In the genomic region with DNA sequence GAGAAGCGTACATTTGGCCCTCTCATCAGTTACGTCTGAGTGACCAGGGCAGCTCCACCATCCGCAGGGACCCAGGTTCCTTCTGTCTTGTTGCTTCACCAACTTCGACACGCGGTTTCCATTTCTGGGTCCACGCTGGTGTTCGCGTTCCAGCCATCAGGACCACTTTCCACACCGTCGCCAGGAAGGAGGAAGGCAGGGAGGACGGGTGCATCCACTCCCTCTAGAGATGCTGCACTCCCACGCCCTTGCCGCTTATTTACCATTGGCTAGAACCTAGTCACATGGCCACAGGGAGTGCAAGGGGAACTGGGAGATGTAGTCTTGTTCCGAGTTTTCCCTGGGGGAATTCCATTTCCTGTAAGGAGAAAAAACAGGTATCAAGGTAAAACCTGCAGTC, we compare ENCODE assay signal across 1 cellular context.
TF ChIP-seq lines count a peak whose summit lies in the region.

No MANE protein-coding gene starts in this region.

TF ChIP-seq in H1, 55 proteins besides CTCF, POLR2A, EP300 and RAD21:
- TF ChIP-seq TAF1 (IDR thresholded peaks at IDR 0.05; ENCODE audit: low read depth, low read length) = no peak
- no peak for TF ChIP-seq BCL11A (IDR thresholded peaks at IDR 0.05; ENCODE audit: low read depth in 2 of 2, low read length in 2 of 2)
- no peak for TF ChIP-seq SUZ12 (IDR thresholded peaks at IDR 0.05; ENCODE audit: low read length)
- TF ChIP-seq TBP (IDR thresholded peaks at IDR 0.05; ENCODE audit: low read depth, low read length) = no peak
- no peak for TF ChIP-seq EGR1 (IDR thresholded peaks at IDR 0.05; ENCODE audit: borderline replicate concordance, low read depth, low read length)
- no peak for TF ChIP-seq CBX5 (IDR thresholded peaks at IDR 0.05; ENCODE audit: low read depth, low read length)
- TF ChIP-seq GABPA (IDR thresholded peaks at IDR 0.05; ENCODE audit: borderline replicate concordance, insufficient read depth, low read length) = no peak
- peak; percentile 75 for TF ChIP-seq SIX5 (IDR thresholded peaks at IDR 0.05; ENCODE audit: low read depth, low read length)
- no peak for TF ChIP-seq MAFK (IDR thresholded peaks at IDR 0.05; ENCODE audit: low read depth, low read length)
- TF ChIP-seq TAF7 (optimal IDR thresholded peaks at IDR 0.05; ENCODE audit: borderline replicate concordance, low read depth, low read length) = no peak
- TF ChIP-seq SIN3A (conservative IDR thresholded peaks at IDR 0.05 in 1 of 2, IDR thresholded peaks at IDR 0.05 in 1 of 2; ENCODE audit: low read depth in 1 of 2, low read length in 2 of 2) = no peak
- TF ChIP-seq RBBP5 (IDR thresholded peaks at IDR 0.05; ENCODE audit: borderline replicate concordance, low read depth, low read length) = no peak
- peak; percentile 58; the same call in 1 of the 2 replicates for TF ChIP-seq SP1 (IDR thresholded peaks at IDR 0.05; ENCODE audit: low read depth, low read length)
- TF ChIP-seq, protein P1, sequence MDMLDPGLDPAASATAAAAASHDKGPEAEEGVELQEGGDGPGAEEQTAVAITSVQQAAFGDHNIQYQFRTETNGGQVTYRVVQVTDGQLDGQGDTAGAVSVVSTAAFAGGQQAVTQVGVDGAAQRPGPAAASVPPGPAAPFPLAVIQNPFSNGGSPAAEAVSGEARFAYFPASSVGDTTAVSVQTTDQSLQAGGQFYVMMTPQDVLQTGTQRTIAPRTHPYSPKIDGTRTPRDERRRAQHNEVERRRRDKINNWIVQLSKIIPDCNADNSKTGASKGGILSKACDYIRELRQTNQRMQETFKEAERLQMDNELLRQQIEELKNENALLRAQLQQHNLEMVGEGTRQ (IDR thresholded peaks at IDR 0.05; ENCODE audit: low read length) = peak; percentile 95
- TF ChIP-seq SP4 (IDR thresholded peaks at IDR 0.05; ENCODE audit: low read length) = no peak
- TF ChIP-seq NANOG (IDR thresholded peaks at IDR 0.05; ENCODE audit: insufficient read depth, low read depth, low read length, poor library complexity, severe bottlenecking) = no peak
- no peak for TF ChIP-seq JUN (IDR thresholded peaks at IDR 0.05; ENCODE audit: low read depth, low read length)
- TF ChIP-seq BACH1 (IDR thresholded peaks at IDR 0.05; ENCODE audit: low read length) = no peak
- no peak for TF ChIP-seq ZNF274 (IDR thresholded peaks at IDR 0.05; ENCODE audit: borderline replicate concordance, extremely low read depth, low read length)
- no peak for TF ChIP-seq POLR2AphosphoS5 (IDR thresholded peaks at IDR 0.05; ENCODE audit: low read depth, low read length)
- TF ChIP-seq SAP30 (IDR thresholded peaks at IDR 0.05; ENCODE audit: insufficient read depth, insufficient replicate concordance, low read length) = no peak
- no peak for TF ChIP-seq TCF12 (IDR thresholded peaks at IDR 0.05; ENCODE audit: low read depth, low read length)
- no peak for TF ChIP-seq SP2 (IDR thresholded peaks at IDR 0.05; ENCODE audit: low read length)
- TF ChIP-seq KDM1A (IDR thresholded peaks at IDR 0.05; ENCODE audit: borderline replicate concordance, low read length) = no peak
- no peak for TF ChIP-seq RFX5 (IDR thresholded peaks at IDR 0.05; ENCODE audit: borderline replicate concordance, low read depth, low read length)
- TF ChIP-seq, protein P2, sequence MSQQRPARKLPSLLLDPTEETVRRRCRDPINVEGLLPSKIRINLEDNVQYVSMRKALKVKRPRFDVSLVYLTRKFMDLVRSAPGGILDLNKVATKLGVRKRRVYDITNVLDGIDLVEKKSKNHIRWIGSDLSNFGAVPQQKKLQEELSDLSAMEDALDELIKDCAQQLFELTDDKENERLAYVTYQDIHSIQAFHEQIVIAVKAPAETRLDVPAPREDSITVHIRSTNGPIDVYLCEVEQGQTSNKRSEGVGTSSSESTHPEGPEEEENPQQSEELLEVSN (IDR thresholded peaks at IDR 0.05) = peak; percentile 67
- no peak for TF ChIP-seq JUND (IDR thresholded peaks at IDR 0.05; ENCODE audit: low read length)
- TF ChIP-seq, protein P3, sequence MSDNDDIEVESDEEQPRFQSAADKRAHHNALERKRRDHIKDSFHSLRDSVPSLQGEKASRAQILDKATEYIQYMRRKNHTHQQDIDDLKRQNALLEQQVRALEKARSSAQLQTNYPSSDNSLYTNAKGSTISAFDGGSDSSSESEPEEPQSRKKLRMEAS (IDR thresholded peaks at IDR 0.05) = peak; percentile 65
- no peak for TF ChIP-seq FOSL1 (IDR thresholded peaks at IDR 0.05; ENCODE audit: insufficient read depth, low read depth, low read length)
- no peak for TF ChIP-seq SIRT6 (IDR thresholded peaks at IDR 0.05; ENCODE audit: low read length)
- peak; percentile 57; the same call in 1 of the 2 replicates for TF ChIP-seq CHD2 (IDR thresholded peaks at IDR 0.05; ENCODE audit: low read length)
- no peak for TF ChIP-seq CEBPB (IDR thresholded peaks at IDR 0.05; ENCODE audit: low read depth, low read length)
- TF ChIP-seq POU5F1 (IDR thresholded peaks at IDR 0.05; ENCODE audit: low read depth, low read length) = no peak
- no peak for TF ChIP-seq RXRA (IDR thresholded peaks at IDR 0.05; ENCODE audit: insufficient read depth, low read depth, low read length)
- TF ChIP-seq HDAC6 (IDR thresholded peaks at IDR 0.05; ENCODE audit: low read depth, low read length) = no peak
- TF ChIP-seq EZH2 (IDR thresholded peaks at IDR 0.05; ENCODE audit: low read depth, low read length, severe bottlenecking) = no peak
- TF ChIP-seq KDM4A (IDR thresholded peaks at IDR 0.05; ENCODE audit: low read depth, low read length, severe bottlenecking) = no peak
- TF ChIP-seq, protein P4, sequence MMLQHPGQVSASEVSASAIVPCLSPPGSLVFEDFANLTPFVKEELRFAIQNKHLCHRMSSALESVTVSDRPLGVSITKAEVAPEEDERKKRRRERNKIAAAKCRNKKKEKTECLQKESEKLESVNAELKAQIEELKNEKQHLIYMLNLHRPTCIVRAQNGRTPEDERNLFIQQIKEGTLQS (IDR thresholded peaks at IDR 0.05; ENCODE audit: insufficient read depth, low read depth, low read length) = peak; percentile 84
- TF ChIP-seq SRF (IDR thresholded peaks at IDR 0.05; ENCODE audit: low read depth, low read length) = no peak
